1 cellular context compared by ENCODE assay signal in the genomic region with DNA sequence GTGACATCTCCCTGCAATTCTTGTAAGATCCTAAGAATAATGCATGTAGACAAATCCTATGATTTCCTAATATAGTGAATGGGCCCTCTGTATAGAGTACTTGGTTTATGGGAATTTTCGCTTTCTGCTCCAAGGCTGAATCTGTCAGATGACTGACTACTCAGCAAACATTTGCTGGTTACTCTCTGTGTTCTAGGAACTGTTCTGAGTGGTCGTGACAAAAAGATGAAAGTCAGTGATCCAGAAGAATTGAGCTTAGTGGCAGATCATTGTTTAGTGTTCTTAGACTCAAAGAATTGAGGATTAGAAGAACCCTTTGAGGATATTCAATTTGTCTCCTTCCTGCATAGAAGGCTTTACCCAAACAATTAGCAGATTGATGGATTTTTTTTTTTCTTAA.
TF ChIP-seq lines count a peak whose summit lies in the region.

No MANE protein-coding gene starts in this region.

TF ChIP-seq in SK-N-SH, 30 proteins besides CTCF, POLR2A, EP300 and RAD21:
- no peak for TF ChIP-seq FOSL2 (IDR thresholded peaks at IDR 0.05; ENCODE audit: borderline replicate concordance, low read depth)
- TF ChIP-seq CHD2 (IDR thresholded peaks at IDR 0.05; ENCODE audit: low read length, partially characterized antibody), result no peak
- TF ChIP-seq POLR2AphosphoS5 (IDR thresholded peaks at IDR 0.05; ENCODE audit: low read depth, low read length), result no peak
- no peak for TF ChIP-seq SIN3A (IDR thresholded peaks at IDR 0.05; ENCODE audit: borderline replicate concordance, low read depth, low read length)
- no peak for TF ChIP-seq JUND (IDR thresholded peaks at IDR 0.05)
- TF ChIP-seq MXI1 (IDR thresholded peaks at IDR 0.05; ENCODE audit: low read depth, low read length), result no peak
- no peak for TF ChIP-seq NRF1 (IDR thresholded peaks at IDR 0.05; ENCODE audit: low read depth, low read length)
- TF ChIP-seq TAF1 (IDR thresholded peaks at IDR 0.05; ENCODE audit: borderline replicate concordance, low read depth, low read length), result no peak
- TF ChIP-seq RCOR1 (IDR thresholded peaks at IDR 0.05; ENCODE audit: low read length), result no peak
- no peak for TF ChIP-seq TCF12 (IDR thresholded peaks at IDR 0.05)
- no peak for TF ChIP-seq SMC3 (IDR thresholded peaks at IDR 0.05; ENCODE audit: low read depth, low read length)
- TF ChIP-seq YY1 (IDR thresholded peaks at IDR 0.05; ENCODE audit: low read depth), result no peak
- TF ChIP-seq FOXJ3 (CRISPR knock-in tag; IDR thresholded peaks at IDR 0.05), result no peak
- no peak for TF ChIP-seq FOXM1 (IDR thresholded peaks at IDR 0.05; ENCODE audit: low read depth)
- TF ChIP-seq, protein P1, sequence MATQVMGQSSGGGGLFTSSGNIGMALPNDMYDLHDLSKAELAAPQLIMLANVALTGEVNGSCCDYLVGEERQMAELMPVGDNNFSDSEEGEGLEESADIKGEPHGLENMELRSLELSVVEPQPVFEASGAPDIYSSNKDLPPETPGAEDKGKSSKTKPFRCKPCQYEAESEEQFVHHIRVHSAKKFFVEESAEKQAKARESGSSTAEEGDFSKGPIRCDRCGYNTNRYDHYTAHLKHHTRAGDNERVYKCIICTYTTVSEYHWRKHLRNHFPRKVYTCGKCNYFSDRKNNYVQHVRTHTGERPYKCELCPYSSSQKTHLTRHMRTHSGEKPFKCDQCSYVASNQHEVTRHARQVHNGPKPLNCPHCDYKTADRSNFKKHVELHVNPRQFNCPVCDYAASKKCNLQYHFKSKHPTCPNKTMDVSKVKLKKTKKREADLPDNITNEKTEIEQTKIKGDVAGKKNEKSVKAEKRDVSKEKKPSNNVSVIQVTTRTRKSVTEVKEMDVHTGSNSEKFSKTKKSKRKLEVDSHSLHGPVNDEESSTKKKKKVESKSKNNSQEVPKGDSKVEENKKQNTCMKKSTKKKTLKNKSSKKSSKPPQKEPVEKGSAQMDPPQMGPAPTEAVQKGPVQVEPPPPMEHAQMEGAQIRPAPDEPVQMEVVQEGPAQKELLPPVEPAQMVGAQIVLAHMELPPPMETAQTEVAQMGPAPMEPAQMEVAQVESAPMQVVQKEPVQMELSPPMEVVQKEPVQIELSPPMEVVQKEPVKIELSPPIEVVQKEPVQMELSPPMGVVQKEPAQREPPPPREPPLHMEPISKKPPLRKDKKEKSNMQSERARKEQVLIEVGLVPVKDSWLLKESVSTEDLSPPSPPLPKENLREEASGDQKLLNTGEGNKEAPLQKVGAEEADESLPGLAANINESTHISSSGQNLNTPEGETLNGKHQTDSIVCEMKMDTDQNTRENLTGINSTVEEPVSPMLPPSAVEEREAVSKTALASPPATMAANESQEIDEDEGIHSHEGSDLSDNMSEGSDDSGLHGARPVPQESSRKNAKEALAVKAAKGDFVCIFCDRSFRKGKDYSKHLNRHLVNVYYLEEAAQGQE (IDR thresholded peaks at IDR 0.05; ENCODE audit: low read depth, low read length), result no peak
- no peak for TF ChIP-seq TEAD4 (IDR thresholded peaks at IDR 0.05; ENCODE audit: borderline replicate concordance, insufficient read depth)
- TF ChIP-seq NFIC (IDR thresholded peaks at IDR 0.05; ENCODE audit: borderline replicate concordance), result no peak
- TF ChIP-seq, protein P2, sequence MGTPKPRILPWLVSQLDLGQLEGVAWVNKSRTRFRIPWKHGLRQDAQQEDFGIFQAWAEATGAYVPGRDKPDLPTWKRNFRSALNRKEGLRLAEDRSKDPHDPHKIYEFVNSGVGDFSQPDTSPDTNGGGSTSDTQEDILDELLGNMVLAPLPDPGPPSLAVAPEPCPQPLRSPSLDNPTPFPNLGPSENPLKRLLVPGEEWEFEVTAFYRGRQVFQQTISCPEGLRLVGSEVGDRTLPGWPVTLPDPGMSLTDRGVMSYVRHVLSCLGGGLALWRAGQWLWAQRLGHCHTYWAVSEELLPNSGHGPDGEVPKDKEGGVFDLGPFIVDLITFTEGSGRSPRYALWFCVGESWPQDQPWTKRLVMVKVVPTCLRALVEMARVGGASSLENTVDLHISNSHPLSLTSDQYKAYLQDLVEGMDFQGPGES (IDR thresholded peaks at IDR 0.05; ENCODE audit: low read depth, low read length), result no peak
- TF ChIP-seq, protein P3, sequence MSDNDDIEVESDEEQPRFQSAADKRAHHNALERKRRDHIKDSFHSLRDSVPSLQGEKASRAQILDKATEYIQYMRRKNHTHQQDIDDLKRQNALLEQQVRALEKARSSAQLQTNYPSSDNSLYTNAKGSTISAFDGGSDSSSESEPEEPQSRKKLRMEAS (IDR thresholded peaks at IDR 0.05; ENCODE audit: low read depth), result no peak
- TF ChIP-seq EZH2phosphoT487 (IDR thresholded peaks at IDR 0.05; ENCODE audit: borderline replicate concordance, low read depth), result no peak
